13 cellular contexts compared by ENCODE assay signal in the genomic region with DNA sequence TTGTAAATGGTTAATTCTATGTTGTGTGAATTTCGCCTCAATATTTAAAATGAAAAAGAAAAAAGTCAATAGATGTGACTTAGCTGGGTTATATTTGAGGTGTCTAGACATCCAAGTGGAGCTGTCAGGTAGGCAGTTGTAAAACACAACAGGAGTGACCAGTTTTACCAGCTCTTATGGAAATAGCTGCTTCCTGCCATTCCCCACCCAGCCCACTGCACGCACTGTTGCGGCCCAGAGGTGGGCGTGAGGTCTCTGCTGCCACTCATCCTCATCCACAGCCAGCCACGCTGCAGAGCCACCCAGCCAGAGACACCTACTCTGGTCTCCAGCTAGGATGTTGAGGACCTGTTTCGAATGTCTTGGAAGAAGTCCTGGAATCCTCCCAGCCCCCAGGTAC. TPM values are rescaled to one million over a fixed set of nuclear protein-coding genes. Genes with fewer than 3 reads are reported as not detected.
"Had no signal": no experiment of that assay in that cellular context is flagged by ENCODE, and none has a peak within 500 bp of the region (broad histone marks: within the 10 kb centered on the region; RNA-seq: fewer than 3 reads in every experiment).

No MANE protein-coding gene starts in this region.

- H3K27me3 ChIP-seq: esophagus squamous epithelium, pancreas had no signal

- H3K36me3 ChIP-seq: esophagus squamous epithelium, lower lobe of right lung, pancreas had no signal

- ATAC-seq: left colon; lower lobe of right lung; naive thymus-derived CD8-positive, alpha-beta T cell; pancreas; sciatic nerve; T-helper 17 cell had no signal

- DNase-seq: activated CD4-positive, alpha-beta T cell treated with anti-CD3 and anti-CD28 coated beads, Interleukin-2, amount 50 U/mL, for 48 hours; effector CD4-positive, alpha-beta T cell; esophagus squamous epithelium; left colon; lower lobe of right lung; naive thymus-derived CD8-positive, alpha-beta T cell; pancreas; stimulated activated CD4-positive, alpha-beta T cell treated with anti-CD3 and anti-CD28 coated beads, Interleukin-4, amount 100 ng/mL, for 1 hour; T-helper 17 cell had no signal

- H3K27ac ChIP-seq: esophagus squamous epithelium, lower lobe of right lung, pancreas had no signal

- H3K4me1 ChIP-seq: lower lobe of right lung, pancreas had no signal

- H3K4me3 ChIP-seq: esophagus squamous epithelium, lower lobe of right lung, pancreas, smooth muscle cell had no signal

- H3K9me3 ChIP-seq: esophagus squamous epithelium, lower lobe of right lung, pancreas had no signal

- FAIRE-seq: pancreas had no signal

- H3K4me2 ChIP-seq: smooth muscle cell had no signal

RNA-seq across cellular contexts. Expression of a gene that starts 3.4 kb away (rescaled TPM):
- total RNA-seq: activated T-helper 1 cell treated with anti-CD3 and anti-CD28 coated beads, Interleukin-12 subunit alpha, Interleukin-12 subunit beta, Interleukin-2, Interleukin-4 antibody, amounts not matched to agents 30 ng/mL and 10 ng/mL and 1 ng/mL, durations not matched to agents 14 hours and 24 hours and 36 hours; mesenteric fat pad; naive thymus-derived CD8-positive, alpha-beta T cell; T-helper 17 cell had no signal
- polyA plus RNA-seq: naive thymus-derived CD8-positive, alpha-beta T cell had no signal
